1 cellular context compared by ENCODE assay signal in genomic region chr9:82036101-82036500, GRCh38.
TF ChIP-seq lines count a peak whose summit lies in the region.

No MANE protein-coding gene starts in this region.

TF ChIP-seq in GM23338, 12 proteins besides CTCF, POLR2A, EP300 and RAD21 (continued from another document):
- TF ChIP-seq REST (IDR thresholded peaks at IDR 0.05; ENCODE audit: unreplicated experiment): no peak
- TF ChIP-seq, protein P1, sequence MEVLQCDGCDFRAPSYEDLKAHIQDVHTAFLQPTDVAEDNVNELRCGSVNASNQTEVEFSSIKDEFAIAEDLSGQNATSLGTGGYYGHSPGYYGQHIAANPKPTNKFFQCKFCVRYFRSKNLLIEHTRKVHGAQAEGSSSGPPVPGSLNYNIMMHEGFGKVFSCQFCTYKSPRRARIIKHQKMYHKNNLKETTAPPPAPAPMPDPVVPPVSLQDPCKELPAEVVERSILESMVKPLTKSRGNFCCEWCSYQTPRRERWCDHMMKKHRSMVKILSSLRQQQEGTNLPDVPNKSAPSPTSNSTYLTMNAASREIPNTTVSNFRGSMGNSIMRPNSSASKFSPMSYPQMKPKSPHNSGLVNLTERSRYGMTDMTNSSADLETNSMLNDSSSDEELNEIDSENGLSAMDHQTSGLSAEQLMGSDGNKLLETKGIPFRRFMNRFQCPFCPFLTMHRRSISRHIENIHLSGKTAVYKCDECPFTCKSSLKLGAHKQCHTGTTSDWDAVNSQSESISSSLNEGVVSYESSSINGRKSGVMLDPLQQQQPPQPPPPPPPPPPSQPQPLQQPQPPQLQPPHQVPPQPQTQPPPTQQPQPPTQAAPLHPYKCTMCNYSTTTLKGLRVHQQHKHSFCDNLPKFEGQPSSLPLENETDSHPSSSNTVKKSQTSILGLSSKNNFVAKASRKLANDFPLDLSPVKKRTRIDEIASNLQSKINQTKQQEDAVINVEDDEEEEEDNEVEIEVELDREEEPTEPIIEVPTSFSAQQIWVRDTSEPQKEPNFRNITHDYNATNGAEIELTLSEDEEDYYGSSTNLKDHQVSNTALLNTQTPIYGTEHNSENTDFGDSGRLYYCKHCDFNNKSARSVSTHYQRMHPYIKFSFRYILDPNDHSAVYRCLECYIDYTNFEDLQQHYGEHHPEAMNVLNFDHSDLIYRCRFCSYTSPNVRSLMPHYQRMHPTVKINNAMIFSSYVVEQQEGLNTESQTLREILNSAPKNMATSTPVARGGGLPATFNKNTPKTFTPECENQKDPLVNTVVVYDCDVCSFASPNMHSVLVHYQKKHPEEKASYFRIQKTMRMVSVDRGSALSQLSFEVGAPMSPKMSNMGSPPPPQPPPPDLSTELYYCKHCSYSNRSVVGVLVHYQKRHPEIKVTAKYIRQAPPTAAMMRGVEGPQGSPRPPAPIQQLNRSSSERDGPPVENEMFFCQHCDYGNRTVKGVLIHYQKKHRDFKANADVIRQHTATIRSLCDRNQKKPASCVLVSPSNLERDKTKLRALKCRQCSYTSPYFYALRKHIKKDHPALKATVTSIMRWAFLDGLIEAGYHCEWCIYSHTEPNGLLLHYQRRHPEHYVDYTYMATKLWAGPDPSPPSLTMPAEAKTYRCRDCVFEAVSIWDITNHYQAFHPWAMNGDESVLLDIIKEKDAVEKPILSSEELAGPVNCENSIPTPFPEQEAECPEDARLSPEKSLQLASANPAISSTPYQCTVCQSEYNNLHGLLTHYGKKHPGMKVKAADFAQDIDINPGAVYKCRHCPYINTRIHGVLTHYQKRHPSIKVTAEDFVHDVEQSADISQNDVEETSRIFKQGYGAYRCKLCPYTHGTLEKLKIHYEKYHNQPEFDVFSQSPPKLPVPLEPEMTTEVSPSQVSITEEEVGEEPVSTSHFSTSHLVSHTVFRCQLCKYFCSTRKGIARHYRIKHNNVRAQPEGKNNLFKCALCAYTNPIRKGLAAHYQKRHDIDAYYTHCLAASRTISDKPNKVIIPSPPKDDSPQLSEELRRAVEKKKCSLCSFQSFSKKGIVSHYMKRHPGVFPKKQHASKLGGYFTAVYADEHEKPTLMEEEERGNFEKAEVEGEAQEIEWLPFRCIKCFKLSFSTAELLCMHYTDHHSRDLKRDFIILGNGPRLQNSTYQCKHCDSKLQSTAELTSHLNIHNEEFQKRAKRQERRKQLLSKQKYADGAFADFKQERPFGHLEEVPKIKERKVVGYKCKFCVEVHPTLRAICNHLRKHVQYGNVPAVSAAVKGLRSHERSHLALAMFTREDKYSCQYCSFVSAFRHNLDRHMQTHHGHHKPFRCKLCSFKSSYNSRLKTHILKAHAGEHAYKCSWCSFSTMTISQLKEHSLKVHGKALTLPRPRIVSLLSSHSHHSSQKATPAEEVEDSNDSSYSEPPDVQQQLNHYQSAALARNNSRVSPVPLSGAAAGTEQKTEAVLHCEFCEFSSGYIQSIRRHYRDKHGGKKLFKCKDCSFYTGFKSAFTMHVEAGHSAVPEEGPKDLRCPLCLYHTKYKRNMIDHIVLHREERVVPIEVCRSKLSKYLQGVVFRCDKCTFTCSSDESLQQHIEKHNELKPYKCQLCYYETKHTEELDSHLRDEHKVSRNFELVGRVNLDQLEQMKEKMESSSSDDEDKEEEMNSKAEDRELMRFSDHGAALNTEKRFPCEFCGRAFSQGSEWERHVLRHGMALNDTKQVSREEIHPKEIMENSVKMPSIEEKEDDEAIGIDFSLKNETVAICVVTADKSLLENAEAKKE (CRISPR knock-in tag; IDR thresholded peaks at IDR 0.05): no peak
TF ChIP-seq in GM23338: peak in this region for 0.
